In genomic region chr16:8989099-8989878, GRCh38 we compare ENCODE assay signal across 17 cellular contexts. TPM values are rescaled to one million over a fixed set of nuclear protein-coding genes. Genes with fewer than 3 reads are reported as not detected.
DNase-seq lines count a peak whose midpoint lies in the region; ATAC-seq and TF ChIP-seq lines count a peak whose summit lies in the region.
"Had no signal": no experiment of that assay in that cellular context is flagged by ENCODE, and none has a peak within 500 bp of the region (broad histone marks: within the 10 kb centered on the region; RNA-seq: fewer than 3 reads in every experiment).

No MANE protein-coding gene starts in this region.

- H3K27ac Mint-ChIP-seq in nephron progenitor cell (peak overlapping the region; percentile 42), glutamatergic neuron (ENCODE audit: unreplicated experiment) (no peak overlapping the region)

- peaks cover 0 to 22% (median 0%) of the 10 kb centered on the region in 4 donors for H3K4me1 ChIP-seq in Peyer's patch
- H3K4me1 ChIP-seq in uterus = no peaks in the 10 kb centered on the region

- intact Hi-C loops in left colon (cut with DNase I, micrococcal nuclease) (no loop called here), Right ventricle myocardium inferior (cut with DNase I) (no loop called here), uterus (cut with DNase I; ENCODE audit: low total_unique reads) (no loop called here)

- H3K4me3 ChIP-seq in Peyer's patch = no peak overlapping the region
- no peak overlapping the region for H3K4me3 ChIP-seq in uterus
- H3K4me3 ChIP-seq: K562, PC-9 had no signal

- H3K27me3 Mint-ChIP-seq in nephron progenitor cell (ENCODE audit: low read depth, poor library complexity) (peaks cover 19% of the 10 kb centered on the region), glutamatergic neuron (ENCODE audit: unreplicated experiment) (peaks cover 8% of the 10 kb centered on the region)

- H3K4me3 Mint-ChIP-seq in nephron progenitor cell = no peak overlapping the region
- H3K4me3 Mint-ChIP-seq in glutamatergic neuron (ENCODE audit: unreplicated experiment) = no peak overlapping the region
- H3K4me3 Mint-ChIP-seq: CD4-positive, alpha-beta memory T cell had no signal

- ATAC-seq in left colon (peak; percentile 72), HG03108 (IDR thresholded peaks at IDR 0.05; ENCODE audit: unreplicated experiment) (no peak), Right ventricle myocardium inferior (no peak)
- ATAC-seq: K562 had no signal

- TF ChIP-seq CTCF in Peyer's patch (IDR thresholded peaks at IDR 0.05) (no peak), nephron progenitor cell (IDR thresholded peaks at IDR 0.05) (no peak), glutamatergic neuron (IDR thresholded peaks at IDR 0.05; ENCODE audit: partially characterized antibody, unreplicated experiment) (no peak), uterus (IDR thresholded peaks at IDR 0.05) (no peak)

- H3K27me3 ChIP-seq in Peyer's patch = no peaks in the 10 kb centered on the region
- H3K27me3 ChIP-seq in uterus = no peaks in the 10 kb centered on the region

- peaks cover 6% of the 10 kb centered on the region for H3K4me1 Mint-ChIP-seq in nephron progenitor cell
- H3K4me1 Mint-ChIP-seq in glutamatergic neuron (ENCODE audit: low read depth, unreplicated experiment) = no peaks in the 10 kb centered on the region

- no peaks in the 10 kb centered on the region for H3K9me3 Mint-ChIP-seq in nephron progenitor cell
- H3K9me3 Mint-ChIP-seq in glutamatergic neuron (ENCODE audit: unreplicated experiment) = no peaks in the 10 kb centered on the region
- H3K9me3 Mint-ChIP-seq: CD4-positive, alpha-beta memory T cell had no signal

- H3K9me3 ChIP-seq in Peyer's patch (no peaks in the 10 kb centered on the region), uterus (no peaks in the 10 kb centered on the region)
- H3K9me3 ChIP-seq: SK-N-SH had no signal

- peak in 2 of 3 donors; percentile 78 for DNase-seq in Peyer's patch
- DNase-seq in left colon = peak; percentile 81
- no peak for DNase-seq in nephron progenitor cell
- no peak for DNase-seq in glutamatergic neuron
- DNase-seq in Right ventricle myocardium inferior (ENCODE audit: missing footprints) = no peak
- DNase-seq in uterus = no peak
- DNase-seq: CD4-positive, alpha-beta memory T cell; DMS79; HCEC 1CT; NCI-H1417 treated with DMSO at 0.1 percent for 48 hours; NCI-H1930; NCI-H446; PC-9; SHP77; SK-N-SH had no signal

- H3K27ac ChIP-seq in Peyer's patch = peak overlapping the region in 3 of 4 donors; percentile 65 to 83 (median 69)
- no peak overlapping the region for H3K27ac ChIP-seq in uterus
- H3K27ac ChIP-seq: PC-9 had no signal

- H3K36me3 ChIP-seq in Peyer's patch = no peaks in the 10 kb centered on the region
- H3K36me3 ChIP-seq in uterus = no peaks in the 10 kb centered on the region

- H3K36me3 Mint-ChIP-seq in nephron progenitor cell (ENCODE audit: low read depth) (no peaks in the 10 kb centered on the region), glutamatergic neuron (ENCODE audit: unreplicated experiment) (no peaks in the 10 kb centered on the region)
- H3K36me3 Mint-ChIP-seq: CD4-positive, alpha-beta memory T cell had no signal

- no peak for TF ChIP-seq POLR2A in Peyer's patch (IDR thresholded peaks at IDR 0.05)
- TF ChIP-seq POLR2A in uterus (IDR thresholded peaks at IDR 0.05) = no peak

RNA-seq across cellular contexts. Expression of gene USP7, which starts 25.6 kb away (rescaled TPM):
- total RNA-seq in Peyer's patch = 100 to 1,000 TPM; 125 to 139 (median 130) TPM
- total RNA-seq in left colon = 100 to 1,000 TPM; 119 to 123 TPM
- 167 TPM for total RNA-seq in glutamatergic neuron (ENCODE audit: unreplicated experiment)
- 61.6 TPM for total RNA-seq in Right ventricle myocardium inferior
- 100 to 1,000 TPM in 2 of 4 donors, 10 to 100 TPM in 2; 20.9 to 223 (median 122) TPM for total RNA-seq in uterus

Comparison
In these comparisons a context has a peak if more than half of its experiments do, and no peak if none do; other contexts are left out.
1. DNase-seq: peak in Peyer's patch (2 of 3) and left colon (2 of 2); none in nephron progenitor cell (single experiment), glutamatergic neuron (single experiment), Right ventricle myocardium inferior (single experiment) and uterus (0 of 2).
2. H3K27ac ChIP-seq: peak in Peyer's patch (3 of 4); none in uterus (0 of 2).